Comparison of ENCODE assay signal across 8 cellular contexts in genomic region chr15:34101366-34102174, GRCh38. TPM values are rescaled to one million over a fixed set of nuclear protein-coding genes. Genes with fewer than 3 reads are reported as not detected.
DNase-seq lines count a peak whose midpoint lies in the region; FAIRE-seq and TF ChIP-seq lines count a peak whose summit lies in the region.

TSS of gene EMC7 (minus strand) at chr15:34101862. CDS start at chr15:34101839, 23 bp downstream.
TSS of gene PGBD4 (plus strand) at chr15:34102083. CDS start at chr15:34102532, 449 bp downstream.

- no peaks in the 10 kb centered on the region for H3K36me3 ChIP-seq in neuron (ENCODE audit: insufficient read depth, low read length)

- H2AFZ ChIP-seq in neuron (ENCODE audit: low read depth, low read length), result peak within 1 kb of the TSS; percentile 78

- peak within 1 kb of the TSS; percentile 99 for H3K27ac Mint-ChIP-seq in HFFc6
- H3K27ac Mint-ChIP-seq in activated naive CD4-positive, alpha-beta T cell treated with anti-CD3 and anti-CD28 coated beads, Interleukin-2, amount 10 ng/mL, durations not matched to agents 7 days and 5 days, result peak within 1 kb of the TSS; percentile 95

- no peaks in the 10 kb centered on the region for H3K9me3 ChIP-seq in neuron (ENCODE audit: low read length)

- H3K4me1 ChIP-seq in neuron (ENCODE audit: insufficient read depth, low read length), result peaks cover 14% of the 10 kb centered on the region

- FAIRE-seq in frontal cortex (lab: Jason Lieb, UNC), result no peak

- no peaks in the 10 kb centered on the region for H3K27me3 ChIP-seq in neuron (ENCODE audit: insufficient read depth, low read length)

- peaks cover 2% of the 10 kb centered on the region for H3K27me3 Mint-ChIP-seq in HFFc6 (ENCODE audit: insufficient read depth)
- H3K27me3 Mint-ChIP-seq in activated naive CD4-positive, alpha-beta T cell treated with anti-CD3 and anti-CD28 coated beads, Interleukin-2, amount 10 ng/mL, durations not matched to agents 7 days and 5 days, result peaks cover 3% of the 10 kb centered on the region

- H3K4me3 Mint-ChIP-seq in HFFc6, result peak within 1 kb of the TSS; percentile 100
- H3K4me3 Mint-ChIP-seq in activated naive CD4-positive, alpha-beta T cell treated with anti-CD3 and anti-CD28 coated beads, Interleukin-2, amount 10 ng/mL, durations not matched to agents 7 days and 5 days, result peak within 1 kb of the TSS; percentile 97

- peaks cover 12% of the 10 kb centered on the region; the same call in 1 of the 2 replicates for H3K36me3 Mint-ChIP-seq in HFFc6 (ENCODE audit: low read depth)
- peaks cover 29% of the 10 kb centered on the region for H3K36me3 Mint-ChIP-seq in activated naive CD4-positive, alpha-beta T cell treated with anti-CD3 and anti-CD28 coated beads, Interleukin-2, amount 10 ng/mL, durations not matched to agents 7 days and 5 days

- in situ Hi-C loops in SK-MEL-5 (cut with HindIII; ENCODE audit: low pct_unique_long_range_greater_than_20kb, low sequenced_read_pairs), result no loop called here

- H3K4me3 ChIP-seq in neuron (ENCODE audit: low read length), result peak within 1 kb of the TSS; percentile 93

- DNase-seq in GM04504 (ENCODE audit: low read depth) (peak; percentile 99), HFFc6 (peak; percentile 99), NAMALWA (ENCODE audit: low spot score) (peak; percentile 99), SK-MEL-5 (ENCODE audit: low read depth, low spot score) (peak; percentile 99), frontal cortex (ENCODE audit: low spot score in 2 of 2) (peak; percentile 77 to 87), stromal cell of bone marrow (ENCODE audit: low read depth) (peak; percentile 99)
- peak; percentile 100 for DNase-seq in activated naive CD4-positive, alpha-beta T cell treated with anti-CD3 and anti-CD28 coated beads, Interleukin-2, amount 10 ng/mL, durations not matched to agents 7 days and 5 days

- H3K4me1 Mint-ChIP-seq in HFFc6 (ENCODE audit: low read depth), result peaks cover 35% of the 10 kb centered on the region
- H3K4me1 Mint-ChIP-seq in activated naive CD4-positive, alpha-beta T cell treated with anti-CD3 and anti-CD28 coated beads, Interleukin-2, amount 10 ng/mL, durations not matched to agents 7 days and 5 days, result peaks cover 41% of the 10 kb centered on the region

- no peaks in the 10 kb centered on the region for H3K9me3 Mint-ChIP-seq in HFFc6
- peaks cover 10% of the 10 kb centered on the region for H3K9me3 Mint-ChIP-seq in activated naive CD4-positive, alpha-beta T cell treated with anti-CD3 and anti-CD28 coated beads, Interleukin-2, amount 10 ng/mL, durations not matched to agents 7 days and 5 days

- TF ChIP-seq CTCF in HFFc6 (IDR thresholded peaks at IDR 0.05), result no peak

- CTCF ChIA-PET in activated naive CD4-positive, alpha-beta T cell treated with anti-CD3 and anti-CD28 coated beads, Interleukin-2, amount 10 ng/mL, durations not matched to agents 7 days and 5 days (lab: Charles Lee), result interaction anchor here (0.8 to 1.8 kb wide), 3 partner anchors 8 to 267 kb away, joined by 3 read pairs; partner anchors contain the start of gene KATNBL1

RNA-seq across cellular contexts. Expression of gene EMC7, which starts in this region (rescaled TPM):
- total RNA-seq in HFFc6 (2021; fragmentation: NEBNext Ultra II Directional; extraction: Animal tissue kit (Norgen Biotek cat#: 25700)), result 100 to 1,000 TPM; 159 to 204 (median 171) TPM
- total RNA-seq in SK-MEL-5 (2014; rRNA removed; shearing (Covaris generic)), result 49.6 and 58.5 TPM in 2 replicates
- polyA plus RNA-seq in SK-MEL-5 (2015; cell fraction: cytosol; rRNA removed), result 160 and 164 TPM in 2 replicates
- polyA plus RNA-seq in SK-MEL-5 (2015; cell fraction: nucleus; rRNA removed), result 9.1 and 10.5 TPM in 2 replicates
- total RNA-seq in frontal cortex, result 22.8 TPM

RNA-seq across cellular contexts. Expression of gene PGBD4, which starts in this region (rescaled TPM):
- 1 to 10 TPM; 1.6 to 2.6 (median 1.9) TPM for total RNA-seq in HFFc6 (2021; fragmentation: NEBNext Ultra II Directional; extraction: Animal tissue kit (Norgen Biotek cat#: 25700))
- 3.0 TPM in 2 replicates for total RNA-seq in SK-MEL-5 (2014; rRNA removed; shearing (Covaris generic))
- polyA plus RNA-seq in SK-MEL-5 (2015; cell fraction: cytosol; rRNA removed), result 1.3 and 2.1 TPM in 2 replicates
- polyA plus RNA-seq in SK-MEL-5 (2015; cell fraction: nucleus; rRNA removed), result 9.9 and 11.4 TPM in 2 replicates
- total RNA-seq in frontal cortex, result 4.5 TPM

Comparison
In these comparisons a context has a peak if more than half of its experiments do, and no peak if none do; other contexts are left out.
1. Peak in every context shown above with its lines: DNase-seq and H3K4me3 ChIP-seq.